1 cellular context compared by ENCODE assay signal in genomic region chr1:234726359-234726836, GRCh38.
TF ChIP-seq lines count a peak whose summit lies in the region.

No MANE protein-coding gene starts in this region.

TF ChIP-seq in HEK293, 187 proteins besides CTCF, POLR2A, EP300 and RAD21 (continued from another document and continues in another):
- TF ChIP-seq ZSCAN4 (tag by site-specific recombination; IDR thresholded peaks at IDR 0.05) (no peak), ZNF121 (tag by site-specific recombination; IDR thresholded peaks at IDR 0.05) (no peak), YY1 (tag by site-specific recombination; IDR thresholded peaks at IDR 0.05) (no peak), ZBTB20 (tag by site-specific recombination; IDR thresholded peaks at IDR 0.05) (peak; percentile 31; the same call in 1 of the 2 replicates), ZNF645 (tag by site-specific recombination; IDR thresholded peaks at IDR 0.05) (no peak), ZNF677 (tag by site-specific recombination; IDR thresholded peaks at IDR 0.05) (no peak), ZNF571 (tag by site-specific recombination; IDR thresholded peaks at IDR 0.05) (no peak), ZNF654 (tag by site-specific recombination; IDR thresholded peaks at IDR 0.05; ENCODE audit: low read depth) (no peak), ZNF169 (tag by site-specific recombination; IDR thresholded peaks at IDR 0.05) (no peak), ZNF449 (tag by site-specific recombination; IDR thresholded peaks at IDR 0.05) (no peak), PRDM1 (tag by site-specific recombination; IDR thresholded peaks at IDR 0.05) (peak; percentile 48; the same call in 1 of the 2 replicates), KLF9 (tag by site-specific recombination; IDR thresholded peaks at IDR 0.05; ENCODE audit: low read depth) (no peak), ZNF558 (tag by site-specific recombination; IDR thresholded peaks at IDR 0.05) (no peak), ZSCAN16 (tag by site-specific recombination; IDR thresholded peaks at IDR 0.05) (no peak), ZNF623 (tag by site-specific recombination; IDR thresholded peaks at IDR 0.05) (no peak), ZNF350 (tag by site-specific recombination; IDR thresholded peaks at IDR 0.05) (no peak), ZNF707 (tag by site-specific recombination; IDR thresholded peaks at IDR 0.05) (no peak), ZNF211 (tag by site-specific recombination; IDR thresholded peaks at IDR 0.05; ENCODE audit: low read depth) (no peak), YY2 (tag by site-specific recombination; IDR thresholded peaks at IDR 0.05) (no peak), WT1 (tag by site-specific recombination; IDR thresholded peaks at IDR 0.05) (peak; percentile 31; the same call in 1 of the 2 replicates), BCL6B (tag by site-specific recombination; IDR thresholded peaks at IDR 0.05) (no peak), ZNF660 (tag by site-specific recombination; IDR thresholded peaks at IDR 0.05) (no peak), PRDM10 (tag by site-specific recombination; IDR thresholded peaks at IDR 0.05) (peak; percentile 99), ZNF132 (tag by site-specific recombination; IDR thresholded peaks at IDR 0.05; ENCODE audit: borderline replicate concordance) (no peak), ZNF335 (tag by site-specific recombination; conservative IDR thresholded peaks at IDR 0.05) (no peak), HOXA7 (CRISPR knock-in tag; IDR thresholded peaks at IDR 0.05; ENCODE audit: borderline replicate concordance) (no peak), ZNF610 (tag by site-specific recombination; IDR thresholded peaks at IDR 0.05; ENCODE audit: borderline replicate concordance) (no peak), SP7 (tag by site-specific recombination; IDR thresholded peaks at IDR 0.05) (no peak), ZNF341 (tag by site-specific recombination; IDR thresholded peaks at IDR 0.05; ENCODE audit: low read depth) (peak; percentile 72), AEBP2 (tag by site-specific recombination; IDR thresholded peaks at IDR 0.05; ENCODE audit: borderline replicate concordance) (no peak), PRDM2 (tag by site-specific recombination; IDR thresholded peaks at IDR 0.05; ENCODE audit: borderline replicate concordance) (no peak), INSM2 (tag by site-specific recombination; IDR thresholded peaks at IDR 0.05) (no peak), ZNF530 (tag by site-specific recombination; IDR thresholded peaks at IDR 0.05; ENCODE audit: low read depth) (no peak), BCL11B (tag by site-specific recombination; IDR thresholded peaks at IDR 0.05; ENCODE audit: low read depth) (no peak), ZNF398 (tag by site-specific recombination; IDR thresholded peaks at IDR 0.05) (no peak), ZNF366 (tag by site-specific recombination; conservative IDR thresholded peaks at IDR 0.05) (no peak), ZNF701 (tag by site-specific recombination; IDR thresholded peaks at IDR 0.05) (no peak), GFI1B (tag by site-specific recombination; IDR thresholded peaks at IDR 0.05) (no peak), ZBTB8A (tag by site-specific recombination; IDR thresholded peaks at IDR 0.05) (no peak), ZNF561 (tag by site-specific recombination; IDR thresholded peaks at IDR 0.05; ENCODE audit: borderline replicate concordance) (peak; percentile 63; the same call in 1 of the 2 replicates), ZNF221 (tag by site-specific recombination; IDR thresholded peaks at IDR 0.05; ENCODE audit: borderline replicate concordance) (no peak), ZSCAN30 (tag by site-specific recombination; IDR thresholded peaks at IDR 0.05) (no peak)
